ENCODE assay signal across 16 cellular contexts in the genomic region with DNA sequence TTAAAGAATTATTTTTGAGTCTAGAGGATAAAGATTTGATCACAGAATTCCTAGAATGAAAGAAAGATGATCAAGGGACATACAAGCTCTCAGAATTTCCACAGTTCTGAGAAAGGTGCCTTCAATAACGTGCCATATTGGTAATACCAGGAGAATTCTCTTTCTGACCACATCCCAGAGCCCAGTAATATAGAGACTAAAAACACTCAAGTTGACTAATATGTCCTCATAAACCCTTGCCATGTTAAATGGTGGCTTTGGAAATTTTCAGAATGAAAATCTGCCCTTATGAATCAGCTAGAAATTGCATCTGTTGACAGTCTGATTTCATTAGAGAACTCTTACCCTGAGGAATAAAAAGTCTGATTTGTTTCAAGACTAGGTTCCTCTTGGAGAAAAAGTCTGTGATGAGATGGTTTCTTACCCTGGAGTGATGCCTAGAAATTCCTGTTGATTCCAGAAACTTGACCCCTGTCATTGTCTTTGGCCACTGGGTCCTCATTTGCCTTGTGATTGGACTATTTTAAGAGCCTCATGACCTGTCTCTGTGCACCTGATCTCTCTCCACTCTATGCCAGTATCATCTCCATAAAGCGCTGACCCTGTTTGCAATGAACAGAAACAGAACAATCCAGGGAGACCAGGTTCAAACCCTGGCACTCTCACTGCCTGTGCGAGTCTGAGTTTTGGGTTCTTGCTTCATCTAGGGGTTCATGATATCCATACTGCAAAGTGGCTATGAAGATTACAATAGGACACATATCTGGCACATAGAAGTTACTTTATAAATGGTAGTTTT. TPM values are rescaled to one million over a fixed set of nuclear protein-coding genes. Genes with fewer than 3 reads are reported as not detected.
DNase-seq lines count a peak whose midpoint lies in the region; ATAC-seq lines count a peak whose summit lies in the region.
"Had no signal": no experiment of that assay in that cellular context is flagged by ENCODE, and none has a peak within 500 bp of the region (broad histone marks: within the 10 kb centered on the region; RNA-seq: fewer than 3 reads in every experiment).

No MANE protein-coding gene starts in this region.

- H3K27me3 Mint-ChIP-seq in activated CD4-positive, alpha-beta memory T cell treated with anti-CD3 and anti-CD28 coated beads, Interleukin-2, amount 10 ng/mL, durations not matched to agents 7 days and 5 days, result no peaks in the 10 kb centered on the region

- H3K4me1 Mint-ChIP-seq in activated CD4-positive, alpha-beta memory T cell treated with anti-CD3 and anti-CD28 coated beads, Interleukin-2, amount 10 ng/mL, durations not matched to agents 7 days and 5 days, result peaks cover 66% of the 10 kb centered on the region

- POLR2A ChIA-PET in activated CD4-positive, alpha-beta memory T cell treated with anti-CD3 and anti-CD28 coated beads, Interleukin-2, amount 10 ng/mL, durations not matched to agents 7 days and 5 days (lab: Charles Lee), result interaction anchor here (0.8 to 21.0 kb wide), 16 partner anchors 9 to 245 kb away, joined by 3 to 448 read pairs (median 7); partner anchors contain the start of genes ANKRD16 and FBH1

- ATAC-seq in HG02623 (IDR thresholded peaks at IDR 0.05; ENCODE audit: unreplicated experiment), result peak; percentile 32
- ATAC-seq: gastrocnemius medialis, pancreas had no signal

- no peaks in the 10 kb centered on the region for H3K9me3 Mint-ChIP-seq in activated CD4-positive, alpha-beta memory T cell treated with anti-CD3 and anti-CD28 coated beads, Interleukin-2, amount 10 ng/mL, durations not matched to agents 7 days and 5 days
- H3K9me3 Mint-ChIP-seq: immature natural killer cell had no signal

- CTCF ChIA-PET in activated CD4-positive, alpha-beta memory T cell treated with anti-CD3 and anti-CD28 coated beads, Interleukin-2, amount 10 ng/mL, durations not matched to agents 7 days and 5 days (lab: Charles Lee), result interaction anchor here (0.7 to 6.4 kb wide), 4 partner anchors 15 to 82 kb away, joined by 3 to 58 read pairs (median 6); no protein-coding TSS in a partner anchor

- peaks cover 79% of the 10 kb centered on the region for H3K36me3 Mint-ChIP-seq in activated CD4-positive, alpha-beta memory T cell treated with anti-CD3 and anti-CD28 coated beads, Interleukin-2, amount 10 ng/mL, durations not matched to agents 7 days and 5 days (ENCODE audit: low read depth)

- intact Hi-C loops in posterior vena cava (cut with DNase I), result no loop called here

- peak overlapping the region; percentile 90 for H3K27ac Mint-ChIP-seq in activated CD4-positive, alpha-beta memory T cell treated with anti-CD3 and anti-CD28 coated beads, Interleukin-2, amount 10 ng/mL, durations not matched to agents 7 days and 5 days
- H3K27ac Mint-ChIP-seq: immature natural killer cell had no signal

- H3K4me3 Mint-ChIP-seq in activated CD4-positive, alpha-beta memory T cell treated with anti-CD3 and anti-CD28 coated beads, Interleukin-2, amount 10 ng/mL, durations not matched to agents 7 days and 5 days, result peak overlapping the region; percentile 90

- peak; percentile 72 for DNase-seq in activated CD8-positive, alpha-beta memory T cell treated with anti-CD3 and anti-CD28 coated beads for 24 hours
- no peak for DNase-seq in activated CD8-positive, alpha-beta memory T cell treated with anti-CD3 and anti-CD28 coated beads, Interleukin-2, amount 50 U/mL, for 4 hours
- peak; percentile 29 for DNase-seq in activated CD4-positive, alpha-beta memory T cell treated with anti-CD3 and anti-CD28 coated beads, Interleukin-2, amount 10 ng/mL, durations not matched to agents 7 days and 5 days
- peak; percentile 1 for DNase-seq in posterior vena cava (ENCODE audit: low spot score)
- DNase-seq in NCI-H1105 treated with DMSO at 0.1 percent for 48 hours (lab: John Stamatoyannopoulos, UW), result no peak
- DNase-seq in cortex of kidney (lab: John Stamatoyannopoulos, UW), result no peak
- no peak for DNase-seq in NCI-H2029 (lab: John Stamatoyannopoulos, UW)
- DNase-seq: Caco-2, gastrocnemius medialis, immature natural killer cell, KBM-7, NCI-H1436, NCI-H510A treated with DMSO at 0.1 percent for 48 hours, pancreas, trophoblast cell had no signal

RNA-seq across cellular contexts. Expression of gene IL2RA, which starts 3.3 kb away (rescaled TPM):
- total RNA-seq in activated CD4-positive, alpha-beta memory T cell treated with anti-CD3 and anti-CD28 coated beads, Interleukin-2, amount 10 ng/mL, durations not matched to agents 7 days and 5 days, result 100 to 1,000 TPM; 437 to 446 TPM
- total RNA-seq in posterior vena cava, result 1 to 10 TPM in 1 of 2 donors, under 1 TPM in 1; 0.81 to 6.4 TPM
- total RNA-seq: Caco-2 had no signal

RNA-seq across cellular contexts. Expression of gene RBM17, which starts 30.0 kb away (rescaled TPM):
- 100 to 1,000 TPM; 155 to 157 TPM for total RNA-seq in activated CD4-positive, alpha-beta memory T cell treated with anti-CD3 and anti-CD28 coated beads, Interleukin-2, amount 10 ng/mL, durations not matched to agents 7 days and 5 days
- 10 to 100 TPM; 58.9 to 68.3 TPM for total RNA-seq in posterior vena cava

Comparison
In these comparisons a context has a peak if more than half of its experiments do, and no peak if none do; other contexts are left out.
1. DNase-seq: peak in activated CD8-positive, alpha-beta memory T cell treated with anti-CD3 and anti-CD28 coated beads for 24 hours (single experiment), activated CD4-positive, alpha-beta memory T cell treated with anti-CD3 and anti-CD28 coated beads, Interleukin-2, amount 10 ng/mL, durations not matched to agents 7 days and 5 days (single experiment) and posterior vena cava (single experiment); none in activated CD8-positive, alpha-beta memory T cell treated with anti-CD3 and anti-CD28 coated beads, Interleukin-2, amount 50 U/mL, for 4 hours (single experiment), NCI-H1105 treated with DMSO at 0.1 percent for 48 hours (single experiment), cortex of kidney (single experiment) and NCI-H2029 (single experiment).
2. RNA of gene IL2RA, which starts 3.3 kb away (total RNA-seq): 437 to 446 TPM in activated CD4-positive, alpha-beta memory T cell treated with anti-CD3 and anti-CD28 coated beads, Interleukin-2, amount 10 ng/mL, durations not matched to agents 7 days and 5 days; 0.81 to 6.4 TPM in posterior vena cava; every median in the first group is over 10 times any median in the second.